Comparison of ENCODE assay signal across 1 cellular context in the genomic region with DNA sequence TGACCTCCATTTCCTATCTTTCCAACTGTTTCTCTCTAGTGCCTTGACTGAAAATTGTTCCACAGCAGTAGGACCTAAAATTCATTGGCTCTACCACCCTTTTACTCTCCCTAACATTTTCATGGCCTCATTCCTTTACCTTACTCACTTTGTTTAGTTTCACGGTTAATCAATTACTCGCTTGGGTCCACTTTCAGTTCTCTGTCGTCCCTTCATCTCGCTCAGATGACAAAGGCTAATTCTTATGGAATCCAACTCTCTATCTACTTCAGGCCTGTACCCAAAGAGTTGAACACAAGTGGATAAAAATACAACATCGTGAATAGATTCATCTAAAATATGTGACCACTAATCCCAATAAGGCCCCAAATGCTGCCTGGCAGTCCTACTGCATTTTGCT.
A peak's percentile ranks its signal among the peaks of the same experiment; 100 is the strongest.
TF ChIP-seq lines count a peak whose summit lies in the region.

No MANE protein-coding gene starts in this region.

TF ChIP-seq in HepG2, 621 proteins besides CTCF, POLR2A, EP300 and RAD21 (continued from another document):
- TF ChIP-seq RERE (CRISPR knock-in tag; IDR thresholded peaks at IDR 0.05; ENCODE audit: low read depth), result no peak
- TF ChIP-seq GTF2F1 (IDR thresholded peaks at IDR 0.05; ENCODE audit: low read length), result no peak
- TF ChIP-seq MYC (CRISPR knock-in tag; IDR thresholded peaks at IDR 0.05; ENCODE audit: borderline replicate concordance), result no peak
- TF ChIP-seq MBD4 (IDR thresholded peaks at IDR 0.05; ENCODE audit: borderline replicate concordance, low read length), result no peak
- no peak for TF ChIP-seq ARNT2 (CRISPR knock-in tag; IDR thresholded peaks at IDR 0.05; ENCODE audit: low read depth)
- no peak for TF ChIP-seq PREB (CRISPR knock-in tag; IDR thresholded peaks at IDR 0.05)
- no peak for TF ChIP-seq POLR2AphosphoS2 (IDR thresholded peaks at IDR 0.05; ENCODE audit: low read depth, low read length)
- TF ChIP-seq, protein P1, sequence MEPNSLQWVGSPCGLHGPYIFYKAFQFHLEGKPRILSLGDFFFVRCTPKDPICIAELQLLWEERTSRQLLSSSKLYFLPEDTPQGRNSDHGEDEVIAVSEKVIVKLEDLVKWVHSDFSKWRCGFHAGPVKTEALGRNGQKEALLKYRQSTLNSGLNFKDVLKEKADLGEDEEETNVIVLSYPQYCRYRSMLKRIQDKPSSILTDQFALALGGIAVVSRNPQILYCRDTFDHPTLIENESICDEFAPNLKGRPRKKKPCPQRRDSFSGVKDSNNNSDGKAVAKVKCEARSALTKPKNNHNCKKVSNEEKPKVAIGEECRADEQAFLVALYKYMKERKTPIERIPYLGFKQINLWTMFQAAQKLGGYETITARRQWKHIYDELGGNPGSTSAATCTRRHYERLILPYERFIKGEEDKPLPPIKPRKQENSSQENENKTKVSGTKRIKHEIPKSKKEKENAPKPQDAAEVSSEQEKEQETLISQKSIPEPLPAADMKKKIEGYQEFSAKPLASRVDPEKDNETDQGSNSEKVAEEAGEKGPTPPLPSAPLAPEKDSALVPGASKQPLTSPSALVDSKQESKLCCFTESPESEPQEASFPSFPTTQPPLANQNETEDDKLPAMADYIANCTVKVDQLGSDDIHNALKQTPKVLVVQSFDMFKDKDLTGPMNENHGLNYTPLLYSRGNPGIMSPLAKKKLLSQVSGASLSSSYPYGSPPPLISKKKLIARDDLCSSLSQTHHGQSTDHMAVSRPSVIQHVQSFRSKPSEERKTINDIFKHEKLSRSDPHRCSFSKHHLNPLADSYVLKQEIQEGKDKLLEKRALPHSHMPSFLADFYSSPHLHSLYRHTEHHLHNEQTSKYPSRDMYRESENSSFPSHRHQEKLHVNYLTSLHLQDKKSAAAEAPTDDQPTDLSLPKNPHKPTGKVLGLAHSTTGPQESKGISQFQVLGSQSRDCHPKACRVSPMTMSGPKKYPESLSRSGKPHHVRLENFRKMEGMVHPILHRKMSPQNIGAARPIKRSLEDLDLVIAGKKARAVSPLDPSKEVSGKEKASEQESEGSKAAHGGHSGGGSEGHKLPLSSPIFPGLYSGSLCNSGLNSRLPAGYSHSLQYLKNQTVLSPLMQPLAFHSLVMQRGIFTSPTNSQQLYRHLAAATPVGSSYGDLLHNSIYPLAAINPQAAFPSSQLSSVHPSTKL (CRISPR knock-in tag; IDR thresholded peaks at IDR 0.05), result 0 out of 2 replicates have a peak, but pooled peaks have one; percentile 17
- no peak for TF ChIP-seq ZSCAN29 (CRISPR knock-in tag; conservative IDR thresholded peaks at IDR 0.05)
- no peak for TF ChIP-seq NAIF1 (CRISPR knock-in tag; IDR thresholded peaks at IDR 0.05; ENCODE audit: borderline replicate concordance)
- TF ChIP-seq ZNF749 (CRISPR knock-in tag; IDR thresholded peaks at IDR 0.05; ENCODE audit: borderline replicate concordance), result no peak
- no peak for TF ChIP-seq HOXA9 (CRISPR knock-in tag; IDR thresholded peaks at IDR 0.05; ENCODE audit: borderline replicate concordance)
- no peak for TF ChIP-seq RBM39 (IDR thresholded peaks at IDR 0.05; ENCODE audit: low read depth, low read length, poor library complexity, severe bottlenecking)
- no peak for TF ChIP-seq ASH2L (IDR thresholded peaks at IDR 0.05; ENCODE audit: insufficient read length, low read depth, low read length)
- TF ChIP-seq ZIK1 (CRISPR knock-in tag; IDR thresholded peaks at IDR 0.05; ENCODE audit: borderline replicate concordance, low read depth), result no peak
- no peak for TF ChIP-seq HCFC1 (IDR thresholded peaks at IDR 0.05; ENCODE audit: low read depth, low read length)
- no peak for TF ChIP-seq ZNF672 (CRISPR knock-in tag; IDR thresholded peaks at IDR 0.05)
- no peak for TF ChIP-seq ZNF510 (CRISPR knock-in tag; IDR thresholded peaks at IDR 0.05; ENCODE audit: low read depth)
- TF ChIP-seq SUZ12 (IDR thresholded peaks at IDR 0.05; ENCODE audit: low read depth, low read length), result no peak
- no peak for TF ChIP-seq KDM5A (IDR thresholded peaks at IDR 0.05; ENCODE audit: borderline replicate concordance, low read length)
- TF ChIP-seq JUNB (CRISPR knock-in tag; IDR thresholded peaks at IDR 0.05; ENCODE audit: borderline replicate concordance), result no peak
- no peak for TF ChIP-seq IKZF4 (CRISPR knock-in tag; IDR thresholded peaks at IDR 0.05; ENCODE audit: borderline replicate concordance, low read depth, not compliant biosample characterization)
- no peak for TF ChIP-seq U2AF1 (optimal IDR thresholded peaks at IDR 0.05; ENCODE audit: low read depth, low read length)
- TF ChIP-seq ZBTB40 (IDR thresholded peaks at IDR 0.05), result no peak
- no peak for TF ChIP-seq ZBTB40 (CRISPR knock-in tag; IDR thresholded peaks at IDR 0.05)
- no peak for TF ChIP-seq SIN3B (IDR thresholded peaks at IDR 0.05; ENCODE audit: low read length)
- no peak for TF ChIP-seq ZNF34 (CRISPR knock-in tag; IDR thresholded peaks at IDR 0.05; ENCODE audit: borderline replicate concordance)
